In genomic region chr1:47262787-47263413, GRCh38 we compare ENCODE assay signal across 9 cellular contexts. TPM values are rescaled to one million over a fixed set of nuclear protein-coding genes. Genes with fewer than 3 reads are reported as not detected.
DNase-seq lines count a peak whose midpoint lies in the region; ATAC-seq and TF ChIP-seq lines count a peak whose summit lies in the region.
"Had no signal": no experiment of that assay in that cellular context is flagged by ENCODE, and none has a peak within 500 bp of the region (broad histone marks: within the 10 kb centered on the region; RNA-seq: fewer than 3 reads in every experiment).

No MANE protein-coding gene starts in this region.

- H3K27ac ChIP-seq in smooth muscle cell (ENCODE audit: low read depth): no peak overlapping the region

- H3K4me2 ChIP-seq in smooth muscle cell: no peak overlapping the region

- H3K27me3 Mint-ChIP-seq in Caco-2 (ENCODE audit: insufficient read depth, unreplicated experiment): no peaks in the 10 kb centered on the region

- peaks cover 11% of the 10 kb centered on the region for H3K4me1 Mint-ChIP-seq in Caco-2 (ENCODE audit: low read depth, unreplicated experiment)

- H3K79me2 ChIP-seq in smooth muscle cell (ENCODE audit: low read depth): no peaks in the 10 kb centered on the region

- H3K9me3 ChIP-seq in Caco-2 (no peaks in the 10 kb centered on the region), smooth muscle cell (replicated peaks; ENCODE audit: low read depth) (no peaks in the 10 kb centered on the region)

- CTCF ChIA-PET in Caco-2 (lab: Charles Lee): interaction anchor here (0.6 to 2.4 kb wide), 6 partner anchors 9 to 84 kb away, joined by 3 to 37 read pairs (median 4); partner anchors contain the start of gene STIL

- POLR2A ChIA-PET in Caco-2 (lab: Charles Lee): interaction anchor here (0.5 to 1.9 kb wide), 5 partner anchors 12 to 84 kb away, joined by 6 to 10 read pairs (median 7); partner anchors contain the start of gene STIL

- no peak overlapping the region for H3K27ac Mint-ChIP-seq in Caco-2 (ENCODE audit: unreplicated experiment)

- BruUV-seq in Caco-2 (replicated peaks; lab: Mats Ljungman, UMichigan): no TSS peak

- H3K4me3 ChIP-seq in Caco-2 (ENCODE audit: low read depth, low read length): no peak overlapping the region
- H3K4me3 ChIP-seq in smooth muscle cell: no peak overlapping the region

- H3K36me3 ChIP-seq in Caco-2 (ENCODE audit: control insufficient read depth, insufficient read depth, low read length) (no peaks in the 10 kb centered on the region; the same call in 1 of the 2 replicates), smooth muscle cell (ENCODE audit: low read depth) (no peaks in the 10 kb centered on the region)

- no peaks in the 10 kb centered on the region for H3K9me3 Mint-ChIP-seq in Caco-2 (ENCODE audit: unreplicated experiment)

- 0 out of 2 replicates have a peak, but pooled peaks cover 5% of the 10 kb centered on the region for H3K4me1 ChIP-seq in Caco-2
- H3K4me1 ChIP-seq in smooth muscle cell (ENCODE audit: low read depth): no peaks in the 10 kb centered on the region

- ATAC-seq in GM21825 (IDR thresholded peaks at IDR 0.05; ENCODE audit: unreplicated experiment) (no peak), HG03280 (IDR thresholded peaks at IDR 0.05; ENCODE audit: unreplicated experiment) (no peak)

- H3K27me3 ChIP-seq in Caco-2 (replicated peaks; ENCODE audit: control insufficient read depth, insufficient read depth, low read length) (no peaks in the 10 kb centered on the region), smooth muscle cell (ENCODE audit: low read depth) (no peaks in the 10 kb centered on the region)

- H4K20me1 ChIP-seq in smooth muscle cell (ENCODE audit: low read depth): no peaks in the 10 kb centered on the region

- H3F3A ChIP-seq in smooth muscle cell (ENCODE audit: low read depth): no peaks in the 10 kb centered on the region

- WGBS in smooth muscle cell (ENCODE audit: low lambda C conversion rate): 89% methylated on average over 1 of the region's 1 CpG

- TF ChIP-seq CTCF in Caco-2 (IDR thresholded peaks at IDR 0.05; ENCODE audit: insufficient read depth in 1 of 2, low read depth in 1 of 2, low read length in 1 of 2, severe bottlenecking in 1 of 2, unreplicated experiment in 1 of 2) (peak; percentile 58 to 62), GM20000 (IDR thresholded peaks at IDR 0.05; ENCODE audit: extremely low read depth, missing control alignments) (peak; percentile 48), smooth muscle cell (IDR thresholded peaks at IDR 0.05; ENCODE audit: borderline replicate concordance, insufficient read depth, poor library complexity, severe bottlenecking) (peak; percentile 61)

- H2AFZ ChIP-seq in smooth muscle cell (ENCODE audit: low read depth): no peak overlapping the region

- DNase-seq in Caco-2 (peak; percentile 46 to 72), GM20000 (ENCODE audit: low spot score) (peak; percentile 44), NCI-H2196 (lab: John Stamatoyannopoulos, UW; ENCODE audit: unreplicated experiment) (peak; percentile 56), activated T-cell treated with anti-CD3 and anti-CD28 coated beads for 4 hours (peak; percentile 38), foreskin melanocyte (peak; percentile 11), smooth muscle cell (lab: John Stamatoyannopoulos, UW; ENCODE audit: unreplicated experiment) (no peak)

- H3K36me3 Mint-ChIP-seq in Caco-2 (ENCODE audit: insufficient read depth, unreplicated experiment): peaks cover 72% of the 10 kb centered on the region

- intact Hi-C loops in Caco-2 (cut with micrococcal nuclease; ENCODE audit: unreplicated experiment): loop anchor here (1.0 kb wide), 2 partner anchors 70 to 84 kb away; no protein-coding TSS in a partner anchor

- no peak overlapping the region for H3K4me3 Mint-ChIP-seq in Caco-2 (ENCODE audit: unreplicated experiment)

- no peak overlapping the region for H3K9ac ChIP-seq in smooth muscle cell (ENCODE audit: low read depth)

RNA-seq across cellular contexts. Expression of gene TAL1, which starts 30.9 kb away (rescaled TPM):
- total RNA-seq in Caco-2 (2022) (12.2 and 15.2 TPM in 2 replicates), smooth muscle cell (not detected in 2 replicates)
- not detected in 2 replicates for polyA plus RNA-seq in smooth muscle cell
- total RNA-seq: T-helper 2 cell treated with Interferon-gamma antibody and Interleukin-4, amounts not matched to agents 100 ng/mL and 5 ng/mL, for 36 hours had no signal

RNA-seq across cellular contexts. Expression of gene STIL, which starts 51.0 kb away (rescaled TPM):
- total RNA-seq in Caco-2 (2022) (25.9 and 26.4 TPM in 2 replicates), smooth muscle cell (6.1 and 11.9 TPM in 2 replicates)
- 3.9 and 4.6 TPM in 2 replicates for polyA plus RNA-seq in smooth muscle cell

Comparison
In these comparisons a context has a peak if more than half of its experiments do, and no peak if none do; other contexts are left out.
1. RNA of gene TAL1, which starts 30.9 kb away (total RNA-seq): 12.2 to 15.2 TPM in Caco-2; not detected in smooth muscle cell; every median in the first group is over 10 times any median in the second.
2. Peak in every context shown above with its lines, with median percentiles within 50 percentile points of each other: CTCF ChIP-seq.